In genomic region chr11:59756845-59757244, GRCh38 we compare ENCODE assay signal across 1 cellular context.
A peak's percentile ranks its signal among the peaks of the same experiment; 100 is the strongest.
TF ChIP-seq lines count a peak whose summit lies in the region.

No MANE protein-coding gene starts in this region.

TF ChIP-seq in K562, 482 proteins besides CTCF, POLR2A, EP300 and RAD21 (continued from another document and continues in another):
- no peak for TF ChIP-seq E2F6 (IDR thresholded peaks at IDR 0.05; ENCODE audit: borderline replicate concordance in 1 of 2, extremely low read depth in 1 of 2, insufficient read depth in 1 of 2, insufficient read length in 1 of 2, low read depth in 1 of 2, low read length in 1 of 2, poor library complexity in 1 of 2, severe bottlenecking in 1 of 2)
- no peak for TF ChIP-seq UBTF (IDR thresholded peaks at IDR 0.05; ENCODE audit: borderline replicate concordance in 1 of 2, low read depth in 2 of 2, low read length in 2 of 2)
- TF ChIP-seq ZNF274 (IDR thresholded peaks at IDR 0.05; ENCODE audit: borderline replicate concordance, low read depth, low read length), result no peak
- no peak for TF ChIP-seq GATAD2B (IDR thresholded peaks at IDR 0.05; ENCODE audit: borderline replicate concordance)
- TF ChIP-seq, protein P1, sequence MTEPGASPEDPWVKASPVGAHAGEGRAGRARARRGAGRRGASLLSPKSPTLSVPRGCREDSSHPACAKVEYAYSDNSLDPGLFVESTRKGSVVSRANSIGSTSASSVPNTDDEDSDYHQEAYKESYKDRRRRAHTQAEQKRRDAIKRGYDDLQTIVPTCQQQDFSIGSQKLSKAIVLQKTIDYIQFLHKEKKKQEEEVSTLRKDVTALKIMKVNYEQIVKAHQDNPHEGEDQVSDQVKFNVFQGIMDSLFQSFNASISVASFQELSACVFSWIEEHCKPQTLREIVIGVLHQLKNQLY (CRISPR knock-in tag; conservative IDR thresholded peaks at IDR 0.05), result no peak
- no peak for TF ChIP-seq HMG20B (CRISPR knock-in tag; IDR thresholded peaks at IDR 0.05)
- no peak for TF ChIP-seq HOXB6 (CRISPR knock-in tag; IDR thresholded peaks at IDR 0.05; ENCODE audit: borderline replicate concordance)
- TF ChIP-seq, protein P2, sequence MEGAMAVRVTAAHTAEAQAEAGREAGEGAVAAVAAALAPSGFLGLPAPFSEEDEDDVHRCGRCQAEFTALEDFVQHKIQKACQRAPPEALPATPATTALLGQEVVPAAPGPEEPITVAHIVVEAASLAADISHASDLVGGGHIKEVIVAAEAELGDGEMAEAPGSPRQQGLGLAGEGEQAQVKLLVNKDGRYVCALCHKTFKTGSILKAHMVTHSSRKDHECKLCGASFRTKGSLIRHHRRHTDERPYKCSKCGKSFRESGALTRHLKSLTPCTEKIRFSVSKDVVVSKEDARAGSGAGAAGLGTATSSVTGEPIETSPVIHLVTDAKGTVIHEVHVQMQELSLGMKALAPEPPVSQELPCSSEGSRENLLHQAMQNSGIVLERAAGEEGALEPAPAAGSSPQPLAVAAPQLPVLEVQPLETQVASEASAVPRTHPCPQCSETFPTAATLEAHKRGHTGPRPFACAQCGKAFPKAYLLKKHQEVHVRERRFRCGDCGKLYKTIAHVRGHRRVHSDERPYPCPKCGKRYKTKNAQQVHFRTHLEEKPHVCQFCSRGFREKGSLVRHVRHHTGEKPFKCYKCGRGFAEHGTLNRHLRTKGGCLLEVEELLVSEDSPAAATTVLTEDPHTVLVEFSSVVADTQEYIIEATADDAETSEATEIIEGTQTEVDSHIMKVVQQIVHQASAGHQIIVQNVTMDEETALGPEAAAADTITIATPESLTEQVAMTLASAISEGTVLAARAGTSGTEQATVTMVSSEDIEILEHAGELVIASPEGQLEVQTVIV (CRISPR knock-in tag; IDR thresholded peaks at IDR 0.05; ENCODE audit: borderline replicate concordance), result no peak
- no peak for TF ChIP-seq FOXP1 (CRISPR knock-in tag; IDR thresholded peaks at IDR 0.05)
- TF ChIP-seq HSF4 (CRISPR knock-in tag; IDR thresholded peaks at IDR 0.05; ENCODE audit: borderline replicate concordance), result no peak
- TF ChIP-seq, protein P3, sequence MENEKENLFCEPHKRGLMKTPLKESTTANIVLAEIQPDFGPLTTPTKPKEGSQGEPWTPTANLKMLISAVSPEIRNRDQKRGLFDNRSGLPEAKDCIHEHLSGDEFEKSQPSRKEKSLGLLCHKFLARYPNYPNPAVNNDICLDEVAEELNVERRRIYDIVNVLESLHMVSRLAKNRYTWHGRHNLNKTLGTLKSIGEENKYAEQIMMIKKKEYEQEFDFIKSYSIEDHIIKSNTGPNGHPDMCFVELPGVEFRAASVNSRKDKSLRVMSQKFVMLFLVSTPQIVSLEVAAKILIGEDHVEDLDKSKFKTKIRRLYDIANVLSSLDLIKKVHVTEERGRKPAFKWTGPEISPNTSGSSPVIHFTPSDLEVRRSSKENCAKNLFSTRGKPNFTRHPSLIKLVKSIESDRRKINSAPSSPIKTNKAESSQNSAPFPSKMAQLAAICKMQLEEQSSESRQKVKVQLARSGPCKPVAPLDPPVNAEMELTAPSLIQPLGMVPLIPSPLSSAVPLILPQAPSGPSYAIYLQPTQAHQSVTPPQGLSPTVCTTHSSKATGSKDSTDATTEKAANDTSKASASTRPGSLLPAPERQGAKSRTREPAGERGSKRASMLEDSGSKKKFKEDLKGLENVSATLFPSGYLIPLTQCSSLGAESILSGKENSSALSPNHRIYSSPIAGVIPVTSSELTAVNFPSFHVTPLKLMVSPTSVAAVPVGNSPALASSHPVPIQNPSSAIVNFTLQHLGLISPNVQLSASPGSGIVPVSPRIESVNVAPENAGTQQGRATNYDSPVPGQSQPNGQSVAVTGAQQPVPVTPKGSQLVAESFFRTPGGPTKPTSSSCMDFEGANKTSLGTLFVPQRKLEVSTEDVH (IDR thresholded peaks at IDR 0.05; ENCODE audit: low read depth, partially characterized antibody), result no peak
- no peak for TF ChIP-seq LCOR (CRISPR knock-in tag; IDR thresholded peaks at IDR 0.05)
- no peak for TF ChIP-seq ZNF384 (IDR thresholded peaks at IDR 0.05; ENCODE audit: low read depth, low read length)
- no peak for TF ChIP-seq ATF2 (CRISPR knock-in tag; IDR thresholded peaks at IDR 0.05)
- TF ChIP-seq HDGF (IDR thresholded peaks at IDR 0.05), result no peak
- TF ChIP-seq CSDE1 (IDR thresholded peaks at IDR 0.05), result no peak
- no peak for TF ChIP-seq PREB (CRISPR knock-in tag; IDR thresholded peaks at IDR 0.05)
- TF ChIP-seq ZEB2 (IDR thresholded peaks at IDR 0.05), result peak; percentile 66
- no peak for TF ChIP-seq MYNN (IDR thresholded peaks at IDR 0.05)
- no peak for TF ChIP-seq MYNN (CRISPR knock-in tag; IDR thresholded peaks at IDR 0.05)
- no peak for TF ChIP-seq TOE1 (IDR thresholded peaks at IDR 0.05; ENCODE audit: borderline replicate concordance)
- no peak for TF ChIP-seq TOE1 (CRISPR knock-in tag; IDR thresholded peaks at IDR 0.05; ENCODE audit: borderline replicate concordance, low read depth)
- no peak for TF ChIP-seq PBX2 (CRISPR knock-in tag; IDR thresholded peaks at IDR 0.05; ENCODE audit: low read depth)
- TF ChIP-seq PBX2 (tag; conservative IDR thresholded peaks at IDR 0.05; ENCODE audit: low read depth), result peak; percentile 78
- TF ChIP-seq FOS (IDR thresholded peaks at IDR 0.05; ENCODE audit: extremely low read depth, insufficient read length), result no peak
- peak; percentile 96 for TF ChIP-seq ZNF316 (IDR thresholded peaks at IDR 0.05)
- no peak for TF ChIP-seq ZNF134 (CRISPR knock-in tag; conservative IDR thresholded peaks at IDR 0.05)
- no peak for TF ChIP-seq DIDO1 (tag; IDR thresholded peaks at IDR 0.05; ENCODE audit: low read depth)
- TF ChIP-seq SMARCE1 (IDR thresholded peaks at IDR 0.05), result 0 out of 2 replicates have a peak, but pooled peaks have one; percentile 21
- TF ChIP-seq CEBPG (CRISPR knock-in tag; IDR thresholded peaks at IDR 0.05), result no peak
- no peak for TF ChIP-seq CEBPG (tag; conservative IDR thresholded peaks at IDR 0.05 in 1 of 2, IDR thresholded peaks at IDR 0.05 in 1 of 2)
- TF ChIP-seq SPI1 (IDR thresholded peaks at IDR 0.05; ENCODE audit: borderline replicate concordance, low read depth, low read length), result peak; percentile 52; the same call in 1 of the 2 replicates
- no peak for TF ChIP-seq KDM5B (IDR thresholded peaks at IDR 0.05; ENCODE audit: insufficient replicate concordance, low read depth, low read length)
- TF ChIP-seq TGIF2 (CRISPR knock-in tag; IDR thresholded peaks at IDR 0.05), result no peak
- no peak for TF ChIP-seq TCF7 (IDR thresholded peaks at IDR 0.05; ENCODE audit: borderline replicate concordance)
- no peak for TF ChIP-seq CUX1 (CRISPR knock-in tag; IDR thresholded peaks at IDR 0.05)
- no peak for TF ChIP-seq ZFP1 (CRISPR knock-in tag; IDR thresholded peaks at IDR 0.05)
